In genomic region chr6:10426781-10427279, GRCh38 we compare ENCODE assay signal across 8 cellular contexts. TPM values are rescaled to one million over a fixed set of nuclear protein-coding genes. Genes with fewer than 3 reads are reported as not detected.
DNase-seq lines count a peak whose midpoint lies in the region; ATAC-seq and TF ChIP-seq lines count a peak whose summit lies in the region.

No MANE protein-coding gene starts in this region.

- POLR2A ChIA-PET in BJ (lab: Charles Lee), result interaction anchor here (0.7 to 1.7 kb wide), 2 partner anchors 12 to 1188 kb away, joined by 5 to 16 read pairs; partner anchors contain the start of gene TFAP2A

- no peaks in the 10 kb centered on the region for H3K36me3 ChIP-seq in BJ (ENCODE audit: control insufficient read depth, insufficient read depth, low read length)

- no peaks in the 10 kb centered on the region for H3K27me3 ChIP-seq in BJ (ENCODE audit: control insufficient read depth, insufficient read depth, low read length)

- H3K27ac ChIP-seq in coronary artery, result no peak overlapping the region

- peak overlapping the region; percentile 68 to 89 (median 82) for H3K4me3 Mint-ChIP-seq in IgD-negative memory B cell
- H3K4me3 Mint-ChIP-seq in natural killer cell, result peak overlapping the region; percentile 62

- H3K36me3 Mint-ChIP-seq in IgD-negative memory B cell (peaks cover 3% of the 10 kb centered on the region), natural killer cell (peaks cover 7% of the 10 kb centered on the region)

- no peak overlapping the region for H3K27ac Mint-ChIP-seq in IgD-negative memory B cell
- no peak overlapping the region for H3K27ac Mint-ChIP-seq in natural killer cell

- TF ChIP-seq CTCF in BJ (IDR thresholded peaks at IDR 0.05; ENCODE audit: insufficient read depth, low read depth, low read length) (no peak), coronary artery (IDR thresholded peaks at IDR 0.05) (no peak), natural killer cell (IDR thresholded peaks at IDR 0.05) (no peak)

- H3K27me3 Mint-ChIP-seq in IgD-negative memory B cell (peaks cover 59% of the 10 kb centered on the region), natural killer cell (ENCODE audit: low read depth in 2 of 2) (peaks cover 41 to 62% of the 10 kb centered on the region in 2 donors)

- H3K4me1 Mint-ChIP-seq in IgD-negative memory B cell, result peaks cover 8 to 23% (median 14%) of the 10 kb centered on the region in 3 donors
- peaks cover 0 to 4% of the 10 kb centered on the region in 2 donors for H3K4me1 Mint-ChIP-seq in natural killer cell

- H3K4me3 ChIP-seq in BJ (ENCODE audit: low read depth, low read length), result peak overlapping the region; percentile 46
- peak overlapping the region; percentile 76 for H3K4me3 ChIP-seq in coronary artery

- ATAC-seq in natural killer cell, result no peak
- no peak for ATAC-seq in left lobe of liver
- no peak for ATAC-seq in left colon
- ATAC-seq in GM21786 (IDR thresholded peaks at IDR 0.05; ENCODE audit: unreplicated experiment), result no peak

- H3K9me3 Mint-ChIP-seq in IgD-negative memory B cell (peaks cover 0 to 8% (median 2%) of the 10 kb centered on the region in 3 donors), natural killer cell (no peaks in the 10 kb centered on the region)

- CTCF ChIA-PET in BJ (lab: Yijun Ruan, JAX), result interaction anchor here (0.8 to 8.5 kb wide), 6 partner anchors 12 to 1444 kb away, joined by 3 to 68 read pairs (median 4); partner anchors contain the start of gene TFAP2A

- DNase-seq in BJ (ENCODE audit: low read depth), result no peak
- no peak for DNase-seq in coronary artery (ENCODE audit: low spot score)
- no peak for DNase-seq in natural killer cell
- no peak for DNase-seq in left lobe of liver (ENCODE audit: low spot score)
- no peak for DNase-seq in left colon
- no peak for DNase-seq in activated CD8-positive, alpha-beta memory T cell treated with anti-CD3 and anti-CD28 coated beads for 24 hours

- intact Hi-C loops in natural killer cell (cut with micrococcal nuclease) (no loop called here), left colon (cut with DNase I, micrococcal nuclease) (no loop called here)

RNA-seq across cellular contexts. Expression of gene TFAP2A, which starts 12.0 kb away (rescaled TPM):
- 12.6 and 14.0 TPM in 2 replicates for polyA plus RNA-seq in BJ (2011; rRNA removed)
- polyA minus RNA-seq in BJ (2011; rRNA and poly(A)+ RNA removed), result 8.0 and 11.0 TPM in 2 replicates
- polyA plus RNA-seq in IgD-negative memory B cell, result not detected
- total RNA-seq in natural killer cell, result not detected
- 0.45 TPM for total RNA-seq in left lobe of liver
- under 1 TPM; 0.20 to 0.55 TPM for total RNA-seq in left colon
